In the genomic region with DNA sequence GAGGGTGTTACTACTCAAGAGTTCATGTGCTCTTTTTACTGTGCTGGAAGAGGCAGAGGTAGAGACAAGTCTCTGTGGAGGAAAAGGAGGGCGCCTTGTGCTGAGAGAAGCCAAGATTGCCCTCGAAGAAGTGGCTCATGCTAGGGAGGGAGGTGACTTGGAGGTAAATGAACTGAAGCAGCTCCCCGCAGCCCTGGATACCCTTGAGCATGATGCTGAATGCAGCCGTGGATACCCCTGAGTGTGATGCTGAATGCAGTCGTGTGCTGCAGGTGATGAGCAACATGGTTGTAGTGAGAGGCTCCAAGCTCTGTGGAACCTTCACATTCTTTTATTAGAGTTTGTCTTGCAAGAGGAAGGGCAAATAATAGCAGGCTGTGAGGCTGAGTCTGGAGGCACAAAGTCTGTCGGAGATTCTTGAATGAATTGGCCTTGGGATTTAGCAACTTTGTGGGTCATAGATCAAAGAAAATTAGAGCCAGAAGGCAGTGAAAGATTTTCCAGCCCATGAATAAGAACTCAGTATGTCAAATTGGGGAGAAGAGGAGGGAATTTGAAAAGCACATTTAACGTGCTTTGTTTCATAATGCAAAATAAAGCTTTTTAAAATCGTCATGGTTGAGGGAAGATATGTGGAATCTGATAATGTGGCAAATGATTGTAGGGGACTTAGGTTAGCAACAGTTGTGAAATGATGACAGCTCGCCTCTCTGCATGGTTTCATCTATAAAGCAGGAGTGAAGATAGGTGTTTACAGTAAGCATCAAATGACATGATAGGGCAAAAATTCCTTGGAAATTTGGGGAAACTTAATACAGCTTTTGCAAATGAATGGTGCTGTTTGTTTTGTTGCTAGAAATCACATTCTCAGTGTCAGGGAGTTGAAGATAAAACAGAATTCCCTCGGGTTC, we compare ENCODE assay signal across 22 cellular contexts.
DNase-seq lines count a peak whose midpoint lies in the region; ATAC-seq and TF ChIP-seq lines count a peak whose summit lies in the region.
"Had no signal": no experiment of that assay in that cellular context is flagged by ENCODE, and none has a peak within 500 bp of the region (broad histone marks: within the 10 kb centered on the region; RNA-seq: fewer than 3 reads in every experiment).

No MANE protein-coding gene starts in this region.

- no CpG with 5 or more reads among the region's 10 CpGs for WGBS in iPS DF 6.9 (ENCODE audit: insufficient coverage, insufficient read length)

- H3K27ac ChIP-seq in GM23338 (ENCODE audit: low read depth) (peak overlapping the region; percentile 21), iPS DF 6.9 (ENCODE audit: low read length) (no peak overlapping the region)
- H3K27ac ChIP-seq: heart right ventricle, lower lobe of right lung, pancreas, thoracic aorta had no signal

- peak overlapping the region; percentile 23; the same call in 1 of the 2 replicates for H3K4me2 ChIP-seq in GM23338

- intact Hi-C loops in head of caudate nucleus (cut with DNase I) = no loop called here

- no peaks in the 10 kb centered on the region for H3K9me2 ChIP-seq in GM23338 (ENCODE audit: insufficient read depth)

- peaks cover 53% of the 10 kb centered on the region for H3K4me1 Mint-ChIP-seq in GM23338
- peaks cover 57% of the 10 kb centered on the region for H3K4me1 Mint-ChIP-seq in WTC11
- peaks cover 17% of the 10 kb centered on the region for H3K4me1 Mint-ChIP-seq in progenitor cell of endocrine pancreas (ENCODE audit: low read depth)

- no peak overlapping the region for H3K4me3 ChIP-seq in GM23338
- H3K4me3 ChIP-seq in iPS DF 6.9 (ENCODE audit: low read length) = no peak overlapping the region
- no peak overlapping the region for H3K4me3 ChIP-seq in MG63
- H3K4me3 ChIP-seq: GM12878, heart right ventricle, lower lobe of right lung, pancreas, thoracic aorta had no signal

- no peaks in the 10 kb centered on the region; the same call in 2 of the 3 replicates for H3K36me3 Mint-ChIP-seq in GM23338 (ENCODE audit: low read depth)
- no peaks in the 10 kb centered on the region for H3K36me3 Mint-ChIP-seq in WTC11
- no peaks in the 10 kb centered on the region for H3K36me3 Mint-ChIP-seq in progenitor cell of endocrine pancreas (ENCODE audit: insufficient read depth)
- H3K36me3 Mint-ChIP-seq: activated naive CD4-positive, alpha-beta T cell treated with anti-CD3 and anti-CD28 coated beads, Interleukin-2, amount 50 U/mL, for 24 hours had no signal

- peaks cover 16% of the 10 kb centered on the region for H3K79me2 ChIP-seq in GM23338 (replicated peaks; ENCODE audit: insufficient read depth)

- H3K27me3 ChIP-seq in GM23338 (ENCODE audit: insufficient read depth) = no peaks in the 10 kb centered on the region
- no peaks in the 10 kb centered on the region for H3K27me3 ChIP-seq in iPS DF 6.9 (ENCODE audit: control insufficient read depth, insufficient read depth, low read length)
- H3K27me3 ChIP-seq in MG63 = no peaks in the 10 kb centered on the region
- H3K27me3 ChIP-seq: heart right ventricle, pancreas had no signal

- ATAC-seq in GM23338 = peak; percentile 64
- peak; percentile 60 for ATAC-seq in WTC11
- no peak for ATAC-seq in HG03460 (IDR thresholded peaks at IDR 0.05; ENCODE audit: unreplicated experiment)
- ATAC-seq: GM12878; heart right ventricle; lower lobe of right lung; pancreas; stimulated activated naive B cell treated with anti-CD40 and anti-IgM and Interleukin-4, amounts not matched to agents 10 μg/mL and 1 μg/mL and 100 μg/mL, for 72 hours had no signal

- peaks cover 62% of the 10 kb centered on the region for H3K4me1 ChIP-seq in GM23338 (ENCODE audit: insufficient read depth)
- H3K4me1 ChIP-seq in iPS DF 6.9 (ENCODE audit: control insufficient read depth, insufficient read depth, low read length) = peaks cover 4% of the 10 kb centered on the region
- H3K4me1 ChIP-seq: lower lobe of right lung, pancreas had no signal

- H4K20me1 ChIP-seq in GM23338 (replicated peaks; ENCODE audit: insufficient read depth) = peaks cover 3% of the 10 kb centered on the region; the same call in 1 of the 2 replicates

- H3K9me3 ChIP-seq in iPS DF 6.9 (ENCODE audit: control insufficient read depth, insufficient read depth, low read length) = no peaks in the 10 kb centered on the region
- no peaks in the 10 kb centered on the region for H3K9me3 ChIP-seq in MG63
- H3K9me3 ChIP-seq: heart right ventricle, lower lobe of right lung, pancreas, thoracic aorta had no signal

- H3K4me3 Mint-ChIP-seq in GM23338 (no peak overlapping the region), WTC11 (no peak overlapping the region), progenitor cell of endocrine pancreas (ENCODE audit: low read depth) (no peak overlapping the region)
- H3K4me3 Mint-ChIP-seq: activated naive CD4-positive, alpha-beta T cell treated with anti-CD3 and anti-CD28 coated beads, Interleukin-2, amount 50 U/mL, for 24 hours; CD4-positive, alpha-beta memory T cell; stimulated activated naive B cell treated with anti-CD40 and anti-IgM and Interleukin-4, amounts not matched to agents 10 μg/mL and 1 μg/mL and 100 μg/mL, for 72 hours had no signal

- H3K27me3 Mint-ChIP-seq in GM23338 (ENCODE audit: insufficient read depth, low read depth, poor library complexity) (peaks cover 6% of the 10 kb centered on the region), WTC11 (ENCODE audit: low read depth) (no peaks in the 10 kb centered on the region), progenitor cell of endocrine pancreas (no peaks in the 10 kb centered on the region)
- H3K27me3 Mint-ChIP-seq: activated naive CD4-positive, alpha-beta T cell treated with anti-CD3 and anti-CD28 coated beads, Interleukin-2, amount 50 U/mL, for 24 hours; CD4-positive, alpha-beta memory T cell; stimulated activated naive B cell treated with anti-CD40 and anti-IgM and Interleukin-4, amounts not matched to agents 10 μg/mL and 1 μg/mL and 100 μg/mL, for 72 hours had no signal

- H3F3A ChIP-seq in GM23338 (replicated peaks; ENCODE audit: low read depth) = 0 out of 2 replicates have a peak, but pooled peaks cover 2% of the 10 kb centered on the region

- CTCF ChIA-PET in WTC11 (lab: Charles Lee) = interaction anchor here (1.1 kb wide), 1 partner anchor 47 kb away, joined by 3 read pairs; no protein-coding TSS in a partner anchor

- TF ChIP-seq CTCF in GM23338 (conservative IDR thresholded peaks at IDR 0.05; ENCODE audit: low read depth in 2 of 2) (no peak), WTC11 (IDR thresholded peaks at IDR 0.05) (no peak), progenitor cell of endocrine pancreas (IDR thresholded peaks at IDR 0.05; ENCODE audit: unreplicated experiment) (no peak)

- H3K36me3 ChIP-seq in GM23338 (ENCODE audit: insufficient read depth) (no peaks in the 10 kb centered on the region; the same call in 1 of the 2 replicates), iPS DF 6.9 (ENCODE audit: control insufficient read depth, insufficient read depth, low read length) (no peaks in the 10 kb centered on the region), MG63 (no peaks in the 10 kb centered on the region)
- H3K36me3 ChIP-seq: lower lobe of right lung, pancreas, thoracic aorta had no signal

- peak overlapping the region; percentile 43 for H3K27ac Mint-ChIP-seq in GM23338
- H3K27ac Mint-ChIP-seq in WTC11 = peak overlapping the region; percentile 38
- peak overlapping the region; percentile 26 for H3K27ac Mint-ChIP-seq in progenitor cell of endocrine pancreas
- H3K27ac Mint-ChIP-seq: activated naive CD4-positive, alpha-beta T cell treated with anti-CD3 and anti-CD28 coated beads, Interleukin-2, amount 50 U/mL, for 24 hours; CD4-positive, alpha-beta memory T cell; stimulated activated naive B cell treated with anti-CD40 and anti-IgM and Interleukin-4, amounts not matched to agents 10 μg/mL and 1 μg/mL and 100 μg/mL, for 72 hours had no signal

- H2AFZ ChIP-seq in GM23338 = no peak overlapping the region

- DNase-seq in GM23338 (ENCODE audit: low spot score) (peak; percentile 39), WTC11 (ENCODE audit: low spot score) (no peak), iPS DF 6.9 (ENCODE audit: low read depth, low spot score) (peak; percentile 5), progenitor cell of endocrine pancreas (ENCODE audit: low spot score, unreplicated experiment) (no peak), MG63 (no peak), head of caudate nucleus (no peak)
- DNase-seq: CD4-positive, alpha-beta memory T cell; DMS153; heart right ventricle; lower lobe of right lung; NCI-H1105 treated with DMSO at 0.1 percent for 48 hours; NCI-H2107; NCI-H526 treated with DMSO at 0.1 percent for 48 hours; pancreas; SHP77; stimulated activated CD4-positive, alpha-beta T cell treated with anti-CD3 and anti-CD28 coated beads, Interleukin-1b, Interleukin-23, amount 100 ng/mL, for 48 hours; stimulated activated naive B cell treated with anti-CD40 and anti-IgM and Interleukin-4, amounts not matched to agents 10 μg/mL and 1 μg/mL and 100 μg/mL, for 72 hours; SW 1271 had no signal

- H3K9me3 Mint-ChIP-seq in GM23338 (no peaks in the 10 kb centered on the region), WTC11 (no peaks in the 10 kb centered on the region), progenitor cell of endocrine pancreas (ENCODE audit: low read depth) (no peaks in the 10 kb centered on the region)
- H3K9me3 Mint-ChIP-seq: activated naive CD4-positive, alpha-beta T cell treated with anti-CD3 and anti-CD28 coated beads, Interleukin-2, amount 50 U/mL, for 24 hours; stimulated activated naive B cell treated with anti-CD40 and anti-IgM and Interleukin-4, amounts not matched to agents 10 μg/mL and 1 μg/mL and 100 μg/mL, for 72 hours had no signal

- POLR2A ChIA-PET in WTC11 (lab: Charles Lee) = no interaction called here

TF ChIP-seq in WTC11, 78 proteins besides CTCF, POLR2A, EP300 and RAD21 (continues in another document):
- TF ChIP-seq, protein P1, sequence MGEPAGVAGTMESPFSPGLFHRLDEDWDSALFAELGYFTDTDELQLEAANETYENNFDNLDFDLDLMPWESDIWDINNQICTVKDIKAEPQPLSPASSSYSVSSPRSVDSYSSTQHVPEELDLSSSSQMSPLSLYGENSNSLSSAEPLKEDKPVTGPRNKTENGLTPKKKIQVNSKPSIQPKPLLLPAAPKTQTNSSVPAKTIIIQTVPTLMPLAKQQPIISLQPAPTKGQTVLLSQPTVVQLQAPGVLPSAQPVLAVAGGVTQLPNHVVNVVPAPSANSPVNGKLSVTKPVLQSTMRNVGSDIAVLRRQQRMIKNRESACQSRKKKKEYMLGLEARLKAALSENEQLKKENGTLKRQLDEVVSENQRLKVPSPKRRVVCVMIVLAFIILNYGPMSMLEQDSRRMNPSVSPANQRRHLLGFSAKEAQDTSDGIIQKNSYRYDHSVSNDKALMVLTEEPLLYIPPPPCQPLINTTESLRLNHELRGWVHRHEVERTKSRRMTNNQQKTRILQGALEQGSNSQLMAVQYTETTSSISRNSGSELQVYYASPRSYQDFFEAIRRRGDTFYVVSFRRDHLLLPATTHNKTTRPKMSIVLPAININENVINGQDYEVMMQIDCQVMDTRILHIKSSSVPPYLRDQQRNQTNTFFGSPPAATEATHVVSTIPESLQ (CRISPR knock-in tag; IDR thresholded peaks at IDR 0.05) = no peak
- no peak for TF ChIP-seq SMAD4 (CRISPR knock-in tag; IDR thresholded peaks at IDR 0.05)
- no peak for TF ChIP-seq FOXK1 (CRISPR knock-in tag; IDR thresholded peaks at IDR 0.05)

Comparison
In these comparisons a context has a peak if more than half of its experiments do, and no peak if none do; other contexts are left out.
1. DNase-seq: peak in GM23338 (single experiment) and iPS DF 6.9 (single experiment); none in WTC11 (single experiment), progenitor cell of endocrine pancreas (single experiment), MG63 (single experiment) and head of caudate nucleus (0 of 42).
2. Peak in every context shown above with its lines, with median percentiles within 50 percentile points of each other: H3K27ac Mint-ChIP-seq.